Comparison of ENCODE assay signal across 18 cellular contexts in genomic region chr1:210072129-210072528, GRCh38.
DNase-seq lines count a peak whose midpoint lies in the region; ATAC-seq and TF ChIP-seq lines count a peak whose summit lies in the region.
"Had no signal": no experiment of that assay in that cellular context is flagged by ENCODE, and none has a peak within 500 bp of the region (broad histone marks: within the 10 kb centered on the region; RNA-seq: fewer than 3 reads in every experiment).

No MANE protein-coding gene starts in this region.

- H3K4me2 ChIP-seq in GM23248 (ENCODE audit: unreplicated experiment) = no peak overlapping the region

- TF ChIP-seq CTCF in AG09319 (IDR thresholded peaks at IDR 0.05; ENCODE audit: low read depth, low read length) = no peak
- no peak for TF ChIP-seq CTCF in fibroblast of pulmonary artery (IDR thresholded peaks at IDR 0.05; ENCODE audit: low read length, missing control alignments)
- no peak for TF ChIP-seq CTCF in BE2C (IDR thresholded peaks at IDR 0.05; ENCODE audit: low read depth, low read length)

- H3K27ac ChIP-seq in GM23248 = no peak overlapping the region
- H3K27ac ChIP-seq: gastroesophageal sphincter, ovary had no signal

- H3K36me3 ChIP-seq in GM23248 (ENCODE audit: low read depth) = no peaks in the 10 kb centered on the region
- H3K36me3 ChIP-seq in BE2C = no peaks in the 10 kb centered on the region
- H3K36me3 ChIP-seq: gastroesophageal sphincter, ovary had no signal

- H3F3A ChIP-seq in GM23248 (ENCODE audit: insufficient read depth) = no peaks in the 10 kb centered on the region

- no peak for ATAC-seq in HG02678 (IDR thresholded peaks at IDR 0.05; ENCODE audit: unreplicated experiment)
- ATAC-seq: effector memory CD8-positive, alpha-beta T cell; gastroesophageal sphincter; left ventricle myocardium superior had no signal

- no peaks in the 10 kb centered on the region for H3K9me2 ChIP-seq in GM23248 (ENCODE audit: insufficient read depth)

- H3K9me3 ChIP-seq in GM23248 (ENCODE audit: low read depth) = peaks cover 4% of the 10 kb centered on the region
- no peaks in the 10 kb centered on the region for H3K9me3 ChIP-seq in BE2C
- H3K9me3 ChIP-seq: gastroesophageal sphincter, ovary had no signal

- in situ Hi-C loops in GM23248 (cut with MboI) (no loop called here), SK-MEL-5 (cut with HindIII; ENCODE audit: low pct_unique_long_range_greater_than_20kb, low sequenced_read_pairs) (no loop called here)

- H3K4me1 ChIP-seq in GM23248 (ENCODE audit: insufficient read depth) = peaks cover 5% of the 10 kb centered on the region
- peaks cover 14% of the 10 kb centered on the region; the same call in 1 of the 2 replicates for H3K4me1 ChIP-seq in BE2C
- H3K4me1 ChIP-seq: gastroesophageal sphincter had no signal

- no peaks in the 10 kb centered on the region for H3K79me2 ChIP-seq in GM23248 (ENCODE audit: insufficient read depth)

- H3K27me3 ChIP-seq in GM23248 (replicated peaks; ENCODE audit: insufficient read depth) = no peaks in the 10 kb centered on the region
- H3K27me3 ChIP-seq in BE2C = no peaks in the 10 kb centered on the region
- H3K27me3 ChIP-seq: gastroesophageal sphincter, ovary had no signal

- H3K9ac ChIP-seq in GM23248 = no peak overlapping the region

- DNase-seq in AG09319 (ENCODE audit: extremely low read depth, low read depth) = peak; percentile 32
- DNase-seq in GM23248 = peak; percentile 68
- peak; percentile 41 for DNase-seq in SK-MEL-5 (ENCODE audit: low read depth, low spot score)
- peak; percentile 12 for DNase-seq in fibroblast of pulmonary artery (ENCODE audit: low read depth)
- no peak for DNase-seq in AG08396 (ENCODE audit: low spot score)
- no peak for DNase-seq in BE2C
- no peak for DNase-seq in activated T-cell treated with anti-CD3 and anti-CD28 coated beads for 4 hours
- DNase-seq: activated T-cell treated with anti-CD3 and anti-CD28 coated beads, Interleukin-2, amount 50 U/mL, for 24 hours; C1 segment of cervical spinal cord; DMS79 treated with DMSO at 0.1 percent for 48 hours; effector memory CD8-positive, alpha-beta T cell; left ventricle myocardium superior; NCI-H2029; NCI-H526; ovary; SW 1271 had no signal

- H2AFZ ChIP-seq in GM23248 = no peak overlapping the region

- H3K4me3 ChIP-seq in GM23248 (no peak overlapping the region), fibroblast of pulmonary artery (replicated peaks; ENCODE audit: low read depth, low read length) (no peak overlapping the region), BE2C (ENCODE audit: low read depth, low read length) (no peak overlapping the region)
- H3K4me3 ChIP-seq: gastroesophageal sphincter, ovary had no signal

- no peaks in the 10 kb centered on the region for H4K20me1 ChIP-seq in GM23248 (ENCODE audit: insufficient read depth)

Comparison
In these comparisons a context has a peak if more than half of its experiments do, and no peak if none do; other contexts are left out.
1. DNase-seq: peak in AG09319 (single experiment), GM23248 (single experiment), SK-MEL-5 (single experiment) and fibroblast of pulmonary artery (single experiment); none in AG08396 (single experiment), BE2C (single experiment) and activated T-cell treated with anti-CD3 and anti-CD28 coated beads for 4 hours (single experiment).